ENCODE assay signal across 14 cellular contexts in genomic region chr1:78831731-78832360, GRCh38.
A peak's percentile ranks its signal among the peaks of the same experiment; 100 is the strongest.
DNase-seq lines count a peak whose midpoint lies in the region; ATAC-seq, FAIRE-seq and TF ChIP-seq lines count a peak whose summit lies in the region.
"Had no signal": no experiment of that assay in that cellular context is flagged by ENCODE, and none has a peak within 500 bp of the region (broad histone marks: within the 10 kb centered on the region; RNA-seq: fewer than 3 reads in every experiment).

No MANE protein-coding gene starts in this region.

- CTCF ChIA-PET in RWPE1 (lab: Yijun Ruan, JAX): interaction anchor here (0.6 to 0.7 kb wide), 2 partner anchors 86 to 1874 kb away, joined by 4 read pairs; no protein-coding TSS in a partner anchor

- intact Hi-C loops in kidney (cut with DNase I): no loop called here

- peak overlapping the region; percentile 36 for H3K4me2 ChIP-seq in fibroblast of lung (ENCODE audit: extremely low read depth, insufficient read depth, low read length)
- H3K4me2 ChIP-seq: BLaER1 had no signal

- no peaks in the 10 kb centered on the region for H3K9me3 ChIP-seq in fibroblast of lung (ENCODE audit: control insufficient read depth, insufficient read depth, low read depth, low read length)
- no peaks in the 10 kb centered on the region for H3K9me3 ChIP-seq in small intestine (ENCODE audit: control insufficient read depth, low read depth)
- H3K9me3 ChIP-seq in kidney (ENCODE audit: control insufficient read depth in 1 of 2, low read length in 2 of 2): no peaks in the 10 kb centered on the region
- H3K9me3 ChIP-seq: BLaER1, sigmoid colon had no signal

- H3K9ac ChIP-seq in fibroblast of lung (ENCODE audit: insufficient read depth, low read length) (no peak overlapping the region), kidney (ENCODE audit: low read length in 2 of 2) (no peak overlapping the region)
- H3K9ac ChIP-seq: BLaER1 had no signal

- no peak overlapping the region for H3K4me3 ChIP-seq in fibroblast of lung (replicated peaks in 1 of 4; ENCODE audit: control extremely low read depth in 1 of 4, insufficient read depth in 1 of 4, low read depth in 3 of 4, low read length in 4 of 4)
- no peak overlapping the region for H3K4me3 ChIP-seq in small intestine (ENCODE audit: low read depth in 1 of 2, low read length in 2 of 2)
- H3K4me3 ChIP-seq in kidney (ENCODE audit: low read length in 2 of 2): no peak overlapping the region
- H3K4me3 ChIP-seq: BLaER1, sigmoid colon had no signal

- H3K36me3 ChIP-seq in fibroblast of lung (ENCODE audit: control insufficient read depth, insufficient read depth, low read length) (no peaks in the 10 kb centered on the region), small intestine (ENCODE audit: control insufficient read depth in 2 of 2, insufficient read depth in 2 of 2, low read length in 2 of 2) (no peaks in the 10 kb centered on the region), kidney (ENCODE audit: control insufficient read depth in 1 of 2, insufficient read depth in 2 of 2, low read length in 2 of 2) (no peaks in the 10 kb centered on the region)
- H3K36me3 ChIP-seq: BLaER1, sigmoid colon had no signal

- H3K79me2 ChIP-seq in fibroblast of lung (ENCODE audit: control insufficient read depth, insufficient read depth, low read length): no peaks in the 10 kb centered on the region

- POLR2A ChIA-PET in RWPE1 (lab: Yijun Ruan, JAX; ENCODE audit: low non-redundant PET): no interaction called here

- H2AFZ ChIP-seq in fibroblast of lung (ENCODE audit: low read length): no peak overlapping the region

- H4K20me1 ChIP-seq in fibroblast of lung (ENCODE audit: control insufficient read depth, extremely low read depth, insufficient read depth, low read length): no peaks in the 10 kb centered on the region
- H4K20me1 ChIP-seq: BLaER1 had no signal

- ATAC-seq in GM21786 (IDR thresholded peaks at IDR 0.05; ENCODE audit: unreplicated experiment): peak; percentile 26
- no peak for ATAC-seq in GM19467 (IDR thresholded peaks at IDR 0.05; ENCODE audit: unreplicated experiment)
- ATAC-seq in GM18858 (IDR thresholded peaks at IDR 0.05; ENCODE audit: unreplicated experiment): no peak
- ATAC-seq: stimulated activated memory B cell treated with anti-CD40 and anti-IgM and Interleukin-4, amounts not matched to agents 10 μg/mL and 1 μg/mL and 100 μg/mL, for 72 hours had no signal

- TF ChIP-seq CTCF in RWPE1 (conservative IDR thresholded peaks at IDR 0.05; ENCODE audit: low read depth): no peak
- no peak for TF ChIP-seq CTCF in fibroblast of lung (conservative IDR thresholded peaks at IDR 0.05 in 1 of 2, IDR thresholded peaks at IDR 0.05 in 1 of 2; ENCODE audit: low read depth in 1 of 2, low read length in 2 of 2)
- TF ChIP-seq CTCF in kidney (IDR thresholded peaks at IDR 0.05; ENCODE audit: borderline replicate concordance, extremely low read depth, insufficient read depth): no peak

- no peak overlapping the region for H3K27ac ChIP-seq in RWPE1
- no peak overlapping the region for H3K27ac ChIP-seq in fibroblast of lung (ENCODE audit: insufficient read depth, low read length)
- no peak overlapping the region for H3K27ac ChIP-seq in small intestine (ENCODE audit: low read depth in 1 of 2, low read length in 1 of 2)
- no peak overlapping the region for H3K27ac ChIP-seq in kidney (ENCODE audit: low read depth in 2 of 2, low read length in 2 of 2)
- H3K27ac ChIP-seq: BLaER1, sigmoid colon had no signal

- 67 to 82% (median 79%) methylated on average over 3 of the region's 3 CpGs for WGBS in small intestine, 3 donors

- FAIRE-seq in small intestine (lab: Jason Lieb, UNC): no peak
- FAIRE-seq in kidney (lab: Jason Lieb, UNC): no peak

- DNase-seq in A172 (ENCODE audit: low spot score) (peak; percentile 92), RWPE1 (ENCODE audit: low spot score) (peak; percentile 60), fibroblast of lung (ENCODE audit: low read depth in 2 of 2) (peak; percentile 83 to 99), small intestine (no peak), kidney (no peak)
- DNase-seq: activated T-cell treated with anti-CD3 and anti-CD28 coated beads, Interleukin-2, amount 50 U/mL, for 48 hours; KBM-7; NCI-H69; sigmoid colon had no signal

- no peaks in the 10 kb centered on the region for H3K27me3 ChIP-seq in fibroblast of lung (ENCODE audit: control insufficient read depth, insufficient read depth, low read length)
- no peaks in the 10 kb centered on the region for H3K27me3 ChIP-seq in small intestine (ENCODE audit: control insufficient read depth in 2 of 2, insufficient read depth in 2 of 2, low read length in 2 of 2)
- H3K27me3 ChIP-seq: BLaER1, sigmoid colon had no signal

- H3K4me1 ChIP-seq in fibroblast of lung (ENCODE audit: control insufficient read depth, extremely low read depth, insufficient read depth, low read length) (peaks cover 5% of the 10 kb centered on the region), small intestine (ENCODE audit: control insufficient read depth in 2 of 2, insufficient read depth in 1 of 2, low read depth in 1 of 2, low read length in 1 of 2) (no peaks in the 10 kb centered on the region), kidney (ENCODE audit: control insufficient read depth in 1 of 2, insufficient read depth in 1 of 2, low read depth in 1 of 2, low read length in 2 of 2) (no peaks in the 10 kb centered on the region)
- H3K4me1 ChIP-seq: BLaER1, sigmoid colon had no signal

Comparison
In these comparisons a context has a peak if more than half of its experiments do, and no peak if none do; other contexts are left out.
1. DNase-seq: peak in A172 (single experiment), RWPE1 (single experiment) and fibroblast of lung (2 of 2); none in small intestine (single experiment) and kidney (single experiment).